1 cellular context compared by ENCODE assay signal in the genomic region with DNA sequence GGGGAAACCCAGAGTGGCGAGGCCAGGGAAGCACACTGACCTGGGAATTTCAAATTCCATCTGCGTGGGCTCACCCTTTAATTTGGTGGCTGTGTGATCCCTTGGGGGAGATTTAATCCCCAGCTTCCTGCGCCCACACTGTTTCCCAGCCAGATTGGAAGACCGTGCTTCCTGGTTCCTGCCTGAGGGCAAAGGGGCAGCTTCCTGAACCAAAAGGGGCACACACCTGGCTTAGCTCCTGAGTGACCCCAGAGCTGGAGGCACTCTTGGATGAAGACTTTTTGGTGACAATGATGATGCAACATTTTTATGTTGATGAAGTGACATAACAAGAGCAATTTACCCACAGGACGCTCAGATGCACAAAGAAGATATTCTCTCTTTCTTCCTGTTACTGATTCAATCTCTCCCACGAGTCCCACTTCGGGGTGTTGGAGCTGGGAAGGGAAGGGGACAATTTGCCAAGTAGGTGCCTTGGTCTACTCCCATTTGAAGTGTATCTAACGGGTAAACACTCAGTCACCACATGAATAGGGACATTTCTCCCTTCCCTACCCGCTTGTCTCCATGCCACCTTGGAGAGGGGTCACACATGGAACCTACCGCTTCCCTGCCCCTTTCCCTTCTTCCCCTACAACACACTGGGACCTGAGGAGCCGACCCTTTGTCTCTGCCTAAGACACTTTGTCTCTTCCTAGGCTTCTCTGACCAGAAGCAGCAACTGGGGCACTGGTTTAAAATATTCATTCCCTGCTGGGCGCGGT.
TF ChIP-seq lines count a peak whose summit lies in the region.

No MANE protein-coding gene starts in this region.

TF ChIP-seq in GM23338, 12 proteins besides CTCF, POLR2A, EP300 and RAD21 (continued from another document):
- TF ChIP-seq, protein P1, sequence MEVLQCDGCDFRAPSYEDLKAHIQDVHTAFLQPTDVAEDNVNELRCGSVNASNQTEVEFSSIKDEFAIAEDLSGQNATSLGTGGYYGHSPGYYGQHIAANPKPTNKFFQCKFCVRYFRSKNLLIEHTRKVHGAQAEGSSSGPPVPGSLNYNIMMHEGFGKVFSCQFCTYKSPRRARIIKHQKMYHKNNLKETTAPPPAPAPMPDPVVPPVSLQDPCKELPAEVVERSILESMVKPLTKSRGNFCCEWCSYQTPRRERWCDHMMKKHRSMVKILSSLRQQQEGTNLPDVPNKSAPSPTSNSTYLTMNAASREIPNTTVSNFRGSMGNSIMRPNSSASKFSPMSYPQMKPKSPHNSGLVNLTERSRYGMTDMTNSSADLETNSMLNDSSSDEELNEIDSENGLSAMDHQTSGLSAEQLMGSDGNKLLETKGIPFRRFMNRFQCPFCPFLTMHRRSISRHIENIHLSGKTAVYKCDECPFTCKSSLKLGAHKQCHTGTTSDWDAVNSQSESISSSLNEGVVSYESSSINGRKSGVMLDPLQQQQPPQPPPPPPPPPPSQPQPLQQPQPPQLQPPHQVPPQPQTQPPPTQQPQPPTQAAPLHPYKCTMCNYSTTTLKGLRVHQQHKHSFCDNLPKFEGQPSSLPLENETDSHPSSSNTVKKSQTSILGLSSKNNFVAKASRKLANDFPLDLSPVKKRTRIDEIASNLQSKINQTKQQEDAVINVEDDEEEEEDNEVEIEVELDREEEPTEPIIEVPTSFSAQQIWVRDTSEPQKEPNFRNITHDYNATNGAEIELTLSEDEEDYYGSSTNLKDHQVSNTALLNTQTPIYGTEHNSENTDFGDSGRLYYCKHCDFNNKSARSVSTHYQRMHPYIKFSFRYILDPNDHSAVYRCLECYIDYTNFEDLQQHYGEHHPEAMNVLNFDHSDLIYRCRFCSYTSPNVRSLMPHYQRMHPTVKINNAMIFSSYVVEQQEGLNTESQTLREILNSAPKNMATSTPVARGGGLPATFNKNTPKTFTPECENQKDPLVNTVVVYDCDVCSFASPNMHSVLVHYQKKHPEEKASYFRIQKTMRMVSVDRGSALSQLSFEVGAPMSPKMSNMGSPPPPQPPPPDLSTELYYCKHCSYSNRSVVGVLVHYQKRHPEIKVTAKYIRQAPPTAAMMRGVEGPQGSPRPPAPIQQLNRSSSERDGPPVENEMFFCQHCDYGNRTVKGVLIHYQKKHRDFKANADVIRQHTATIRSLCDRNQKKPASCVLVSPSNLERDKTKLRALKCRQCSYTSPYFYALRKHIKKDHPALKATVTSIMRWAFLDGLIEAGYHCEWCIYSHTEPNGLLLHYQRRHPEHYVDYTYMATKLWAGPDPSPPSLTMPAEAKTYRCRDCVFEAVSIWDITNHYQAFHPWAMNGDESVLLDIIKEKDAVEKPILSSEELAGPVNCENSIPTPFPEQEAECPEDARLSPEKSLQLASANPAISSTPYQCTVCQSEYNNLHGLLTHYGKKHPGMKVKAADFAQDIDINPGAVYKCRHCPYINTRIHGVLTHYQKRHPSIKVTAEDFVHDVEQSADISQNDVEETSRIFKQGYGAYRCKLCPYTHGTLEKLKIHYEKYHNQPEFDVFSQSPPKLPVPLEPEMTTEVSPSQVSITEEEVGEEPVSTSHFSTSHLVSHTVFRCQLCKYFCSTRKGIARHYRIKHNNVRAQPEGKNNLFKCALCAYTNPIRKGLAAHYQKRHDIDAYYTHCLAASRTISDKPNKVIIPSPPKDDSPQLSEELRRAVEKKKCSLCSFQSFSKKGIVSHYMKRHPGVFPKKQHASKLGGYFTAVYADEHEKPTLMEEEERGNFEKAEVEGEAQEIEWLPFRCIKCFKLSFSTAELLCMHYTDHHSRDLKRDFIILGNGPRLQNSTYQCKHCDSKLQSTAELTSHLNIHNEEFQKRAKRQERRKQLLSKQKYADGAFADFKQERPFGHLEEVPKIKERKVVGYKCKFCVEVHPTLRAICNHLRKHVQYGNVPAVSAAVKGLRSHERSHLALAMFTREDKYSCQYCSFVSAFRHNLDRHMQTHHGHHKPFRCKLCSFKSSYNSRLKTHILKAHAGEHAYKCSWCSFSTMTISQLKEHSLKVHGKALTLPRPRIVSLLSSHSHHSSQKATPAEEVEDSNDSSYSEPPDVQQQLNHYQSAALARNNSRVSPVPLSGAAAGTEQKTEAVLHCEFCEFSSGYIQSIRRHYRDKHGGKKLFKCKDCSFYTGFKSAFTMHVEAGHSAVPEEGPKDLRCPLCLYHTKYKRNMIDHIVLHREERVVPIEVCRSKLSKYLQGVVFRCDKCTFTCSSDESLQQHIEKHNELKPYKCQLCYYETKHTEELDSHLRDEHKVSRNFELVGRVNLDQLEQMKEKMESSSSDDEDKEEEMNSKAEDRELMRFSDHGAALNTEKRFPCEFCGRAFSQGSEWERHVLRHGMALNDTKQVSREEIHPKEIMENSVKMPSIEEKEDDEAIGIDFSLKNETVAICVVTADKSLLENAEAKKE (CRISPR knock-in tag; IDR thresholded peaks at IDR 0.05) = no peak
